In genomic region chr14:92680781-92681650, GRCh38 we compare ENCODE assay signal across 8 cellular contexts.
A peak's percentile ranks its signal among the peaks of the same experiment; 100 is the strongest.
DNase-seq lines count a peak whose midpoint lies in the region; ATAC-seq, FAIRE-seq and TF ChIP-seq lines count a peak whose summit lies in the region.

No MANE protein-coding gene starts in this region.

- H3K9ac ChIP-seq in fibroblast of lung (ENCODE audit: insufficient read depth, low read length) (no peak overlapping the region), neural cell (ENCODE audit: low read length) (no peak overlapping the region)

- no peaks in the 10 kb centered on the region for H3K9me3 ChIP-seq in Panc1 (ENCODE audit: control insufficient read depth, insufficient read depth, low read depth, low read length)
- no peaks in the 10 kb centered on the region for H3K9me3 ChIP-seq in fibroblast of lung (ENCODE audit: control insufficient read depth, insufficient read depth, low read depth, low read length)
- no peaks in the 10 kb centered on the region for H3K9me3 ChIP-seq in neural cell (ENCODE audit: low read length)
- no peaks in the 10 kb centered on the region for H3K9me3 ChIP-seq in stomach

- TF ChIP-seq POLR2A in stomach (IDR thresholded peaks at IDR 0.05), result no peak

- CTCF ChIA-PET in Panc1 (lab: Charles Lee), result no interaction called here

- peak; percentile 91 for TF ChIP-seq CTCF in Panc1 (IDR thresholded peaks at IDR 0.05)
- TF ChIP-seq CTCF in fibroblast of lung (conservative IDR thresholded peaks at IDR 0.05 in 1 of 2, IDR thresholded peaks at IDR 0.05 in 1 of 2; ENCODE audit: low read depth in 1 of 2, low read length in 2 of 2), result peak; percentile 92 to 96
- TF ChIP-seq CTCF in neural cell (IDR thresholded peaks at IDR 0.05; ENCODE audit: poor library complexity, severe bottlenecking), result peak; percentile 94
- TF ChIP-seq CTCF in stomach (IDR thresholded peaks at IDR 0.05), result peak in 6 of 7 experiments; percentile 36 to 96 (median 86)

- WGBS in stomach, 5 donors, result 31 to 49% (median 32%) methylated on average over 7 to 13 of the region's 13 CpGs

- POLR2A ChIA-PET in Panc1 (lab: Charles Lee), result no interaction called here

- H3K27me3 ChIP-seq in Panc1 (ENCODE audit: control insufficient read depth, insufficient read depth, low read length), result no peaks in the 10 kb centered on the region
- H3K27me3 ChIP-seq in fibroblast of lung (ENCODE audit: control insufficient read depth, insufficient read depth, low read length), result no peaks in the 10 kb centered on the region
- no peaks in the 10 kb centered on the region for H3K27me3 ChIP-seq in neural cell (ENCODE audit: insufficient read depth, low read depth, low read length)
- no peaks in the 10 kb centered on the region for H3K27me3 ChIP-seq in stomach

- H4K20me1 ChIP-seq in fibroblast of lung (ENCODE audit: control insufficient read depth, extremely low read depth, insufficient read depth, low read length) (no peaks in the 10 kb centered on the region), neural cell (ENCODE audit: insufficient read depth) (no peaks in the 10 kb centered on the region)

- H3K27ac ChIP-seq in Panc1 (ENCODE audit: low read length), result no peak overlapping the region
- no peak overlapping the region for H3K27ac ChIP-seq in fibroblast of lung (ENCODE audit: insufficient read depth, low read length)
- no peak overlapping the region for H3K27ac ChIP-seq in neural cell (ENCODE audit: low read length)
- H3K27ac ChIP-seq in stomach, result peak overlapping the region in 1 of 5 donors; percentile 3

- FAIRE-seq in HTR-8/SVneo (lab: Jason Lieb, UNC), result peak; percentile 49

- no peaks in the 10 kb centered on the region for H3K9me2 ChIP-seq in neural cell (ENCODE audit: insufficient read depth, low read length)

- no peak overlapping the region for H3K4me2 ChIP-seq in fibroblast of lung (ENCODE audit: extremely low read depth, insufficient read depth, low read length)
- H3K4me2 ChIP-seq in neural cell (ENCODE audit: low read length), result no peak overlapping the region

- no peaks in the 10 kb centered on the region for H3K36me3 ChIP-seq in Panc1 (ENCODE audit: control insufficient read depth, insufficient read depth, low read length)
- H3K36me3 ChIP-seq in fibroblast of lung (ENCODE audit: control insufficient read depth, insufficient read depth, low read length), result peaks cover 11% of the 10 kb centered on the region
- H3K36me3 ChIP-seq in neural cell (ENCODE audit: insufficient read depth, low read length), result no peaks in the 10 kb centered on the region
- H3K36me3 ChIP-seq in stomach, result peaks cover 12 to 77% (median 70%) of the 10 kb centered on the region in 4 donors

- H3K4me3 ChIP-seq in Panc1 (ENCODE audit: low read depth in 2 of 2, low read length in 2 of 2) (no peak overlapping the region), fibroblast of lung (replicated peaks in 1 of 4; ENCODE audit: control extremely low read depth in 1 of 4, insufficient read depth in 1 of 4, low read depth in 3 of 4, low read length in 4 of 4) (no peak overlapping the region), neural cell (ENCODE audit: low read length) (no peak overlapping the region), stomach (no peak overlapping the region)

- peak; percentile 93 for TF ChIP-seq RAD21 in neural cell (conservative IDR thresholded peaks at IDR 0.05)

- no TSS peak for BruUV-seq in Panc1 (replicated peaks; lab: Mats Ljungman, UMichigan)

- no peaks in the 10 kb centered on the region for H3K4me1 ChIP-seq in Panc1 (ENCODE audit: control insufficient read depth, insufficient read depth, low read length)
- peaks cover 2% of the 10 kb centered on the region for H3K4me1 ChIP-seq in fibroblast of lung (ENCODE audit: control insufficient read depth, extremely low read depth, insufficient read depth, low read length)
- H3K4me1 ChIP-seq in stomach, result peaks cover 0 to 32% (median 8%) of the 10 kb centered on the region in 4 donors

- intact Hi-C loops in Panc1 (cut with micrococcal nuclease; ENCODE audit: unreplicated experiment) (no loop called here), stomach (cut with DNase I; ENCODE audit: low total_unique reads) (no loop called here)

- DNase-seq in COLO668 (lab: John Stamatoyannopoulos, UW; ENCODE audit: unreplicated experiment) (peak; percentile 67), HTR-8/SVneo (ENCODE audit: insufficient read length, low spot score) (peak; percentile 85), Panc1 (ENCODE audit: low read depth, low spot score) (no peak), activated T-helper 1 cell treated with Interleukin-2 at 50 U/mL for 16 hours (ENCODE audit: low read depth) (peak; percentile 51), fibroblast of lung (ENCODE audit: low read depth in 2 of 2) (peak; percentile 59 to 76), stomach (peak; percentile 76)

- ATAC-seq in Panc1 (peak; percentile 88), HG03139 (IDR thresholded peaks at IDR 0.05; ENCODE audit: unreplicated experiment) (no peak)

- H3K79me2 ChIP-seq in fibroblast of lung (ENCODE audit: control insufficient read depth, insufficient read depth, low read length), result no peaks in the 10 kb centered on the region
- H3K79me2 ChIP-seq in neural cell (replicated peaks; ENCODE audit: insufficient read depth, low read length), result no peaks in the 10 kb centered on the region

- no peaks in the 10 kb centered on the region for H3F3A ChIP-seq in neural cell (ENCODE audit: insufficient read depth, low read length, poor library complexity, severe bottlenecking)

- in situ Hi-C loops in Panc1 (cut with HindIII; ENCODE audit: low pct_unique_long_range_greater_than_20kb, low sequenced_read_pairs), result no loop called here

- no peak overlapping the region for H2AFZ ChIP-seq in fibroblast of lung (ENCODE audit: low read length)
- no peak overlapping the region for H2AFZ ChIP-seq in neural cell (ENCODE audit: low read depth, low read length)

- no peak for TF ChIP-seq EP300 in neural cell (conservative IDR thresholded peaks at IDR 0.05; ENCODE audit: poor library complexity, severe bottlenecking)
- no peak for TF ChIP-seq EP300 in stomach (IDR thresholded peaks at IDR 0.05)

TF ChIP-seq in neural cell, 6 proteins besides CTCF, POLR2A, EP300 and RAD21:
- TF ChIP-seq TAF1 (IDR thresholded peaks at IDR 0.05; ENCODE audit: low read depth) (no peak), MXI1 (conservative IDR thresholded peaks at IDR 0.05; ENCODE audit: poor library complexity, severe bottlenecking) (no peak), EZH2 (IDR thresholded peaks at IDR 0.05; ENCODE audit: borderline replicate concordance, insufficient read depth, low read length, poor library complexity, severe bottlenecking) (no peak), REST (IDR thresholded peaks at IDR 0.05; ENCODE audit: borderline replicate concordance) (no peak), SMC3 (conservative IDR thresholded peaks at IDR 0.05; ENCODE audit: poor library complexity) (peak; percentile 93), POLR2AphosphoS5 (IDR thresholded peaks at IDR 0.05) (no peak)
